29 cellular contexts compared by ENCODE assay signal in genomic region chr16:69267633-69268032, GRCh38.
"Had no signal": no experiment of that assay in that cellular context is flagged by ENCODE, and none has a peak within 500 bp of the region (broad histone marks: within the 10 kb centered on the region; RNA-seq: fewer than 3 reads in every experiment).

No MANE protein-coding gene starts in this region.

- H3K36me3 ChIP-seq: pancreas, prostate gland had no signal

- H3K4me3 ChIP-seq: left lung, lower lobe of right lung, pancreas, prostate gland, sigmoid colon, spleen, suprapubic skin, thoracic aorta, tibial artery, upper lobe of right lung had no signal

- H3K36me3 Mint-ChIP-seq: naive B cell, natural killer cell had no signal

- H3K27ac Mint-ChIP-seq: naive B cell; stimulated activated effector memory CD8-positive, alpha-beta T cell treated with anti-CD3 and anti-CD28 coated beads, Interleukin-12 subunit alpha, Interleukin-12 subunit beta, amount 100 ng/mL, for 72 hours; stimulated activated naive CD8-positive, alpha-beta T cell treated with anti-CD3 and anti-CD28 coated beads, Interleukin-15, Interleukin-2, amounts not matched to agents 100 ng/mL and 50 ng/mL, for 24 hours had no signal

- H3K4me1 ChIP-seq: lower lobe of right lung, pancreas, prostate gland, sigmoid colon, spleen, suprapubic skin, upper lobe of right lung had no signal

- H3K27me3 Mint-ChIP-seq: naive B cell; stimulated activated naive CD8-positive, alpha-beta T cell treated with anti-CD3 and anti-CD28 coated beads, Interleukin-15, Interleukin-2, amounts not matched to agents 100 ng/mL and 50 ng/mL, for 24 hours had no signal

- ATAC-seq: left colon; left lung; lower lobe of right lung; natural killer cell; pancreas; right cardiac atrium; stimulated activated effector memory CD8-positive, alpha-beta T cell treated with anti-CD3 and anti-CD28 coated beads, Interleukin-12 subunit alpha, Interleukin-12 subunit beta, amount 100 ng/mL, for 72 hours; upper lobe of right lung had no signal

- DNase-seq: hypothalamus; immature natural killer cell; kidney; left colon; left lung; lower lobe of right lung; mammary epithelial cell; mesenchymal stem cell; naive B cell; natural killer cell; nucleus accumbens; pancreas; posterior cingulate gyrus; retina; right cardiac atrium; sigmoid colon; small intestine; spleen; stimulated activated CD4-positive, alpha-beta T cell treated with anti-CD3 and anti-CD28 coated beads, Interleukin-4, amount 100 ng/mL, for 24 hours; stimulated activated naive CD4-positive, alpha-beta T cell; tibial artery; trophoblast cell; upper lobe of right lung had no signal

- H3K4me1 Mint-ChIP-seq: naive B cell, neural crest cell had no signal

- H3K9me3 ChIP-seq: left lung, lower lobe of right lung, pancreas, prostate gland, sigmoid colon, spleen, suprapubic skin, thoracic aorta, tibial artery, upper lobe of right lung had no signal

- H3K27me3 ChIP-seq: left lung, pancreas, sigmoid colon, spleen, suprapubic skin, tibial artery, upper lobe of right lung had no signal

- H3K27ac ChIP-seq: left lung, lower lobe of right lung, pancreas, prostate gland, sigmoid colon, spleen, suprapubic skin, thoracic aorta, tibial artery, upper lobe of right lung had no signal

- H3K9me3 Mint-ChIP-seq: immature natural killer cell; naive B cell; natural killer cell; neural crest cell; stimulated activated effector memory CD8-positive, alpha-beta T cell treated with anti-CD3 and anti-CD28 coated beads, Interleukin-12 subunit alpha, Interleukin-12 subunit beta, amount 100 ng/mL, for 72 hours; stimulated activated naive CD8-positive, alpha-beta T cell treated with anti-CD3 and anti-CD28 coated beads, Interleukin-15, Interleukin-2, amounts not matched to agents 100 ng/mL and 50 ng/mL, for 24 hours had no signal

- H3K4me3 Mint-ChIP-seq: naive B cell; natural killer cell; neural crest cell; stimulated activated effector memory CD8-positive, alpha-beta T cell treated with anti-CD3 and anti-CD28 coated beads, Interleukin-12 subunit alpha, Interleukin-12 subunit beta, amount 100 ng/mL, for 72 hours; stimulated activated naive CD8-positive, alpha-beta T cell treated with anti-CD3 and anti-CD28 coated beads, Interleukin-15, Interleukin-2, amounts not matched to agents 100 ng/mL and 50 ng/mL, for 24 hours had no signal
